16 cellular contexts compared by ENCODE assay signal in the genomic region with DNA sequence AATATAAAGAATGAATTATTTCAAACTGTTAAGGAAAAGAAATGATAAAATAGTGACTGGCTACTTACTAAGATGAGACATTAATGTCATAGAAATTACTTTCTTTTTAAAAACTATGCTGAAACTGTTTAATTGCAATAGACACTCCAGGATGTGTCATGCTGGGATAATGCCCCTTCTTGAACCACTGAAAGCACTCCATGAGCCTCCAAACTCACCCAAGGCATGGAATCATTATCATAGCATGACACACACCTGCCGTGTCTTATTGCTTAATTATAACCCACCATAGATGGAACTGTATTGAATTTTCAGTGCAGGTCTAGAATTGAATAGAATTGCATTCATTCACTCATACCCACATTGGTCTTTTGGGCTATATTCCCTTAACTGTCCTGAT. TPM values are rescaled to one million over a fixed set of nuclear protein-coding genes. Genes with fewer than 3 reads are reported as not detected.
DNase-seq lines count a peak whose midpoint lies in the region; ATAC-seq, FAIRE-seq and TF ChIP-seq lines count a peak whose summit lies in the region.
"Had no signal": no experiment of that assay in that cellular context is flagged by ENCODE, and none has a peak within 500 bp of the region (broad histone marks: within the 10 kb centered on the region; RNA-seq: fewer than 3 reads in every experiment).

No MANE protein-coding gene starts in this region.

- no peak overlapping the region for H3K27ac Mint-ChIP-seq in immature natural killer cell

- TF ChIP-seq CTCF in HEK293 (tag by site-specific recombination; IDR thresholded peaks at IDR 0.05): no peak
- no peak for TF ChIP-seq CTCF in bronchial epithelial cell (IDR thresholded peaks at IDR 0.05; ENCODE audit: insufficient read depth, low read length, severe bottlenecking)

- H3K4me3 ChIP-seq in HEK293 (ENCODE audit: low read depth, low read length) (no peak overlapping the region), bronchial epithelial cell (ENCODE audit: low read depth, low read length) (no peak overlapping the region)
- H3K4me3 ChIP-seq: BLaER1 treated with 17β-estradiol and CSF1 and Interleukin-3, amounts not matched to agents 10 nM and 100 nM; lung; skin epidermis had no signal

- peaks cover 18% of the 10 kb centered on the region for H3K4me1 ChIP-seq in HEK293 (ENCODE audit: control insufficient read depth, insufficient read depth, low read length)

- peak; percentile 32 for DNase-seq in NCI-H1436 (lab: John Stamatoyannopoulos, UW)
- no peak for DNase-seq in NCI-H1436 treated with DMSO at 0.1 percent for 48 hours (lab: John Stamatoyannopoulos, UW)
- DNase-seq in NCI-H2227 (lab: John Stamatoyannopoulos, UW; ENCODE audit: unreplicated experiment): peak; percentile 55
- DNase-seq in bronchial epithelial cell (ENCODE audit: low read depth): peak; percentile 46
- no peak for DNase-seq in Right ventricle myocardium inferior (ENCODE audit: missing footprints)
- DNase-seq in immature natural killer cell: no peak
- DNase-seq: activated gamma-delta T cell treated with Interleukin-2 at 50 U/mL for 16 hours, MM.1S, naive B cell, NCI-H526, posterior cingulate gyrus had no signal

- no peaks in the 10 kb centered on the region for H3K27me3 ChIP-seq in bronchial epithelial cell (ENCODE audit: control insufficient read depth, insufficient read depth, low read length)
- H3K27me3 ChIP-seq: BLaER1 treated with 17β-estradiol and CSF1 and Interleukin-3, amounts not matched to agents 10 nM and 100 nM had no signal

- intact Hi-C loops in Right ventricle myocardium inferior (cut with DNase I): no loop called here

- peaks cover 31 to 60% of the 10 kb centered on the region in 2 donors for H3K4me1 Mint-ChIP-seq in immature natural killer cell

- no peak overlapping the region for H3K4me3 Mint-ChIP-seq in immature natural killer cell
- H3K4me3 Mint-ChIP-seq: naive B cell had no signal

- H3K9me3 Mint-ChIP-seq in immature natural killer cell: no peaks in the 10 kb centered on the region

- peaks cover 3 to 7% (median 4%) of the 10 kb centered on the region in 3 donors for H3K36me3 Mint-ChIP-seq in immature natural killer cell

- POLR2A ChIA-PET in HEK293 (lab: Yijun Ruan, JAX): no interaction called here

- ATAC-seq in Right ventricle myocardium inferior (no peak), HG03108 (IDR thresholded peaks at IDR 0.05; ENCODE audit: unreplicated experiment) (no peak)

- no peak for FAIRE-seq in bronchial epithelial cell (lab: Jason Lieb, UNC)

- CTCF ChIA-PET in HEK293 (lab: Yijun Ruan, JAX): no interaction called here

- no peaks in the 10 kb centered on the region for H3K9me3 ChIP-seq in HEK293 (ENCODE audit: control insufficient read depth, insufficient read depth, low read depth, low read length)
- H3K9me3 ChIP-seq: BLaER1 treated with 17β-estradiol and CSF1 and Interleukin-3, amounts not matched to agents 10 nM and 100 nM had no signal

- H3K36me3 ChIP-seq in HEK293 (ENCODE audit: control insufficient read depth in 2 of 2, insufficient read depth in 1 of 2, low read length in 2 of 2) (peaks cover 12 to 23% of the 10 kb centered on the region in 2 experiments; a peak in 2 of 3 replicates), bronchial epithelial cell (ENCODE audit: control insufficient read depth, insufficient read depth, low read length) (peaks cover 5% of the 10 kb centered on the region)

- peaks cover 2 to 6% (median 6%) of the 10 kb centered on the region in 3 donors for H3K27me3 Mint-ChIP-seq in immature natural killer cell (ENCODE audit: low read depth in 3 of 3)

- no peak overlapping the region for H3K27ac ChIP-seq in HEK293 (ENCODE audit: extremely low read depth, low read depth, low read length)
- H3K27ac ChIP-seq: BLaER1 treated with 17β-estradiol and CSF1 and Interleukin-3, amounts not matched to agents 10 nM and 100 nM; skin epidermis had no signal

TF ChIP-seq in HEK293, 187 proteins besides CTCF, POLR2A, EP300 and RAD21:
- TF ChIP-seq OSR2 (tag by site-specific recombination; IDR thresholded peaks at IDR 0.05) (0 out of 2 replicates have a peak, but pooled peaks have one; percentile 32), ZIC2 (tag by site-specific recombination; IDR thresholded peaks at IDR 0.05) (peak; percentile 53), ZNF354C (tag by site-specific recombination; IDR thresholded peaks at IDR 0.05; ENCODE audit: borderline replicate concordance, low read depth) (no peak), HOXA7 (CRISPR knock-in tag; IDR thresholded peaks at IDR 0.05; ENCODE audit: borderline replicate concordance) (no peak), ZFP69B (tag by site-specific recombination; IDR thresholded peaks at IDR 0.05) (no peak), SP7 (tag by site-specific recombination; IDR thresholded peaks at IDR 0.05) (peak; percentile 90), ZNF274 (IDR thresholded peaks at IDR 0.05; ENCODE audit: low read length) (no peak), ZNF274 (tag by site-specific recombination; IDR thresholded peaks at IDR 0.05; ENCODE audit: borderline replicate concordance) (no peak), ZBTB21 (tag by site-specific recombination; IDR thresholded peaks at IDR 0.05) (no peak), OVOL3 (tag by site-specific recombination; IDR thresholded peaks at IDR 0.05) (no peak), GFI1B (tag by site-specific recombination; IDR thresholded peaks at IDR 0.05) (no peak), ZNF449 (tag by site-specific recombination; IDR thresholded peaks at IDR 0.05) (no peak)
- TF ChIP-seq, protein P1, sequence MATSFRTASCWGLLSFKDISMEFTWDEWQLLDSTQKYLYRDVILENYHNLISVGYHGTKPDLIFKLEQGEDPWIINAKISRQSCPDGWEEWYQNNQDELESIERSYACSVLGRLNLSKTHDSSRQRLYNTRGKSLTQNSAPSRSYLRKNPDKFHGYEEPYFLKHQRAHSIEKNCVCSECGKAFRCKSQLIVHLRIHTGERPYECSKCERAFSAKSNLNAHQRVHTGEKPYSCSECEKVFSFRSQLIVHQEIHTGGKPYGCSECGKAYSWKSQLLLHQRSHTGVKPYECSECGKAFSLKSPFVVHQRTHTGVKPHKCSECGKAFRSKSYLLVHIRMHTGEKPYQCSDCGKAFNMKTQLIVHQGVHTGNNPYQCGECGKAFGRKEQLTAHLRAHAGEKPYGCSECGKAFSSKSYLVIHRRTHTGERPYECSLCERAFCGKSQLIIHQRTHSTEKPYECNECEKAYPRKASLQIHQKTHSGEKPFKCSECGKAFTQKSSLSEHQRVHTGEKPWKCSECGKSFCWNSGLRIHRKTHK (tag by site-specific recombination; IDR thresholded peaks at IDR 0.05): no peak
- TF ChIP-seq, protein P2, sequence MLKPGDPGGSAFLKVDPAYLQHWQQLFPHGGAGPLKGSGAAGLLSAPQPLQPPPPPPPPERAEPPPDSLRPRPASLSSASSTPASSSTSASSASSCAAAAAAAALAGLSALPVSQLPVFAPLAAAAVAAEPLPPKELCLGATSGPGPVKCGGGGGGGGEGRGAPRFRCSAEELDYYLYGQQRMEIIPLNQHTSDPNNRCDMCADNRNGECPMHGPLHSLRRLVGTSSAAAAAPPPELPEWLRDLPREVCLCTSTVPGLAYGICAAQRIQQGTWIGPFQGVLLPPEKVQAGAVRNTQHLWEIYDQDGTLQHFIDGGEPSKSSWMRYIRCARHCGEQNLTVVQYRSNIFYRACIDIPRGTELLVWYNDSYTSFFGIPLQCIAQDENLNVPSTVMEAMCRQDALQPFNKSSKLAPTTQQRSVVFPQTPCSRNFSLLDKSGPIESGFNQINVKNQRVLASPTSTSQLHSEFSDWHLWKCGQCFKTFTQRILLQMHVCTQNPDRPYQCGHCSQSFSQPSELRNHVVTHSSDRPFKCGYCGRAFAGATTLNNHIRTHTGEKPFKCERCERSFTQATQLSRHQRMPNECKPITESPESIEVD (tag by site-specific recombination; IDR thresholded peaks at IDR 0.05): 0 out of 2 replicates have a peak, but pooled peaks have one; percentile 30
TF ChIP-seq in HEK293: peak in this region for 4.

RNA-seq across cellular contexts. Expression of gene MBIP, which starts 4.3 kb away (rescaled TPM):
- 5.8 and 6.8 TPM in 2 replicates for total RNA-seq in bronchial epithelial cell
- 8.9 TPM for total RNA-seq in Right ventricle myocardium inferior
- polyA plus RNA-seq in immature natural killer cell: 10 to 100 TPM in 2 of 3 donors, 1 to 10 TPM in 1; 7.4 to 14.9 (median 10.4) TPM

Comparison
In these comparisons a context has a peak if more than half of its experiments do, and no peak if none do; other contexts are left out.
1. DNase-seq: peak in NCI-H1436 (single experiment), NCI-H2227 (single experiment) and bronchial epithelial cell (single experiment); none in NCI-H1436 treated with DMSO at 0.1 percent for 48 hours (single experiment), Right ventricle myocardium inferior (single experiment) and immature natural killer cell (0 of 3).